2 cellular contexts compared by ENCODE assay signal in genomic region chr17:78278139-78278741, GRCh38.
TF ChIP-seq lines count a peak whose summit lies in the region.

No MANE protein-coding gene starts in this region.

TF ChIP-seq in IMR-90, 13 proteins besides CTCF, POLR2A, EP300 and RAD21:
- TF ChIP-seq NFE2L2 (IDR thresholded peaks at IDR 0.05; ENCODE audit: low read depth, low read length) = no peak

TF ChIP-seq in HepG2, 621 proteins besides CTCF, POLR2A, EP300 and RAD21:
- no peak for TF ChIP-seq ZSCAN22 (CRISPR knock-in tag; IDR thresholded peaks at IDR 0.05)
- TF ChIP-seq ZNF687 (CRISPR knock-in tag; IDR thresholded peaks at IDR 0.05) = peak; percentile 9; the same call in 1 of the 2 replicates
